1 cellular context compared by ENCODE assay signal in the genomic region with DNA sequence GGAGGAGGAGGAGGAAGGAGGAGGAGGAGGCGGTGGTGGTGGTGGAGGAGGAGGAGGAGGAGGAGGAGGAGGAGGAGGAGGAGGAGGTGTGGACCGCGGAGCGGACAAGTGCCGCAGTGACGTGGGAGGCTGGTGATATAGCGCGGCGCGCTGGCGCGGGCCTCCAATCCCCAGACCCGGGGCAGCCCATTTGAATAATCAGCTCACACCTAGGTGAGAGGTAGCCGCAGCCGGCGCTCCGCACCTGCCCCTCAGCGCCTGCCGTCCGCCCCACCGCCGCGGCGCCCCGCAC.
TF ChIP-seq lines count a peak whose summit lies in the region.

No MANE protein-coding gene starts in this region.

TF ChIP-seq in HepG2, 621 proteins besides CTCF, POLR2A, EP300 and RAD21 (continued from another document and continues in another):
- no peak for TF ChIP-seq ZBTB26 (CRISPR knock-in tag; IDR thresholded peaks at IDR 0.05; ENCODE audit: borderline replicate concordance)
- no peak for TF ChIP-seq ZNF720 (CRISPR knock-in tag; IDR thresholded peaks at IDR 0.05)
- no peak for TF ChIP-seq ATAD3A (CRISPR knock-in tag; IDR thresholded peaks at IDR 0.05)
- TF ChIP-seq ZBTB46 (CRISPR knock-in tag; IDR thresholded peaks at IDR 0.05; ENCODE audit: borderline replicate concordance): no peak
- TF ChIP-seq ZFP36L2 (CRISPR knock-in tag; IDR thresholded peaks at IDR 0.05): no peak
- TF ChIP-seq ZNF24 (IDR thresholded peaks at IDR 0.05): no peak
- peak; percentile 38; the same call in 1 of the 2 replicates for TF ChIP-seq HES4 (CRISPR knock-in tag; IDR thresholded peaks at IDR 0.05; ENCODE audit: borderline replicate concordance)
- TF ChIP-seq CC2D1A (CRISPR knock-in tag; IDR thresholded peaks at IDR 0.05): no peak
- TF ChIP-seq PRDM10 (CRISPR knock-in tag; IDR thresholded peaks at IDR 0.05; ENCODE audit: low read depth): no peak
- TF ChIP-seq, protein P1, sequence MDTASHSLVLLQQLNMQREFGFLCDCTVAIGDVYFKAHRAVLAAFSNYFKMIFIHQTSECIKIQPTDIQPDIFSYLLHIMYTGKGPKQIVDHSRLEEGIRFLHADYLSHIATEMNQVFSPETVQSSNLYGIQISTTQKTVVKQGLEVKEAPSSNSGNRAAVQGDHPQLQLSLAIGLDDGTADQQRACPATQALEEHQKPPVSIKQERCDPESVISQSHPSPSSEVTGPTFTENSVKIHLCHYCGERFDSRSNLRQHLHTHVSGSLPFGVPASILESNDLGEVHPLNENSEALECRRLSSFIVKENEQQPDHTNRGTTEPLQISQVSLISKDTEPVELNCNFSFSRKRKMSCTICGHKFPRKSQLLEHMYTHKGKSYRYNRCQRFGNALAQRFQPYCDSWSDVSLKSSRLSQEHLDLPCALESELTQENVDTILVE (CRISPR knock-in tag; IDR thresholded peaks at IDR 0.05): no peak
- TF ChIP-seq, protein P2, sequence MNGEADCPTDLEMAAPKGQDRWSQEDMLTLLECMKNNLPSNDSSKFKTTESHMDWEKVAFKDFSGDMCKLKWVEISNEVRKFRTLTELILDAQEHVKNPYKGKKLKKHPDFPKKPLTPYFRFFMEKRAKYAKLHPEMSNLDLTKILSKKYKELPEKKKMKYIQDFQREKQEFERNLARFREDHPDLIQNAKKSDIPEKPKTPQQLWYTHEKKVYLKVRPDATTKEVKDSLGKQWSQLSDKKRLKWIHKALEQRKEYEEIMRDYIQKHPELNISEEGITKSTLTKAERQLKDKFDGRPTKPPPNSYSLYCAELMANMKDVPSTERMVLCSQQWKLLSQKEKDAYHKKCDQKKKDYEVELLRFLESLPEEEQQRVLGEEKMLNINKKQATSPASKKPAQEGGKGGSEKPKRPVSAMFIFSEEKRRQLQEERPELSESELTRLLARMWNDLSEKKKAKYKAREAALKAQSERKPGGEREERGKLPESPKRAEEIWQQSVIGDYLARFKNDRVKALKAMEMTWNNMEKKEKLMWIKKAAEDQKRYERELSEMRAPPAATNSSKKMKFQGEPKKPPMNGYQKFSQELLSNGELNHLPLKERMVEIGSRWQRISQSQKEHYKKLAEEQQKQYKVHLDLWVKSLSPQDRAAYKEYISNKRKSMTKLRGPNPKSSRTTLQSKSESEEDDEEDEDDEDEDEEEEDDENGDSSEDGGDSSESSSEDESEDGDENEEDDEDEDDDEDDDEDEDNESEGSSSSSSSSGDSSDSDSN (CRISPR knock-in tag; IDR thresholded peaks at IDR 0.05): no peak
- TF ChIP-seq SRF (IDR thresholded peaks at IDR 0.05; ENCODE audit: low read depth, low read length): no peak
- TF ChIP-seq HNRNPH1 (optimal IDR thresholded peaks at IDR 0.05; ENCODE audit: low read depth, low read length): no peak
- TF ChIP-seq, protein P3, sequence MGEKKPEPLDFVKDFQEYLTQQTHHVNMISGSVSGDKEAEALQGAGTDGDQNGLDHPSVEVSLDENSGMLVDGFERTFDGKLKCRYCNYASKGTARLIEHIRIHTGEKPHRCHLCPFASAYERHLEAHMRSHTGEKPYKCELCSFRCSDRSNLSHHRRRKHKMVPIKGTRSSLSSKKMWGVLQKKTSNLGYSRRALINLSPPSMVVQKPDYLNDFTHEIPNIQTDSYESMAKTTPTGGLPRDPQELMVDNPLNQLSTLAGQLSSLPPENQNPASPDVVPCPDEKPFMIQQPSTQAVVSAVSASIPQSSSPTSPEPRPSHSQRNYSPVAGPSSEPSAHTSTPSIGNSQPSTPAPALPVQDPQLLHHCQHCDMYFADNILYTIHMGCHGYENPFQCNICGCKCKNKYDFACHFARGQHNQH (CRISPR knock-in tag; IDR thresholded peaks at IDR 0.05): no peak
- TF ChIP-seq, protein P4, sequence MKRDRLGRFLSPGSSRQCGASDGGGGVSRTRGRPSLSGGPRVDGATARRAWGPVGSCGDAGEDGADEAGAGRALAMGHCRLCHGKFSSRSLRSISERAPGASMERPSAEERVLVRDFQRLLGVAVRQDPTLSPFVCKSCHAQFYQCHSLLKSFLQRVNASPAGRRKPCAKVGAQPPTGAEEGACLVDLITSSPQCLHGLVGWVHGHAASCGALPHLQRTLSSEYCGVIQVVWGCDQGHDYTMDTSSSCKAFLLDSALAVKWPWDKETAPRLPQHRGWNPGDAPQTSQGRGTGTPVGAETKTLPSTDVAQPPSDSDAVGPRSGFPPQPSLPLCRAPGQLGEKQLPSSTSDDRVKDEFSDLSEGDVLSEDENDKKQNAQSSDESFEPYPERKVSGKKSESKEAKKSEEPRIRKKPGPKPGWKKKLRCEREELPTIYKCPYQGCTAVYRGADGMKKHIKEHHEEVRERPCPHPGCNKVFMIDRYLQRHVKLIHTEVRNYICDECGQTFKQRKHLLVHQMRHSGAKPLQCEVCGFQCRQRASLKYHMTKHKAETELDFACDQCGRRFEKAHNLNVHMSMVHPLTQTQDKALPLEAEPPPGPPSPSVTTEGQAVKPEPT (CRISPR knock-in tag; IDR thresholded peaks at IDR 0.05; ENCODE audit: low read depth): no peak
- no peak for TF ChIP-seq MAFK (conservative IDR thresholded peaks at IDR 0.05 in 1 of 2, IDR thresholded peaks at IDR 0.05 in 1 of 2; ENCODE audit: low read length in 2 of 2)
- no peak for TF ChIP-seq AFF4 (CRISPR knock-in tag; IDR thresholded peaks at IDR 0.05)
- TF ChIP-seq KAT8 (CRISPR knock-in tag; IDR thresholded peaks at IDR 0.05): no peak
- no peak for TF ChIP-seq HOXA5 (CRISPR knock-in tag; IDR thresholded peaks at IDR 0.05)
- TF ChIP-seq, protein P5, sequence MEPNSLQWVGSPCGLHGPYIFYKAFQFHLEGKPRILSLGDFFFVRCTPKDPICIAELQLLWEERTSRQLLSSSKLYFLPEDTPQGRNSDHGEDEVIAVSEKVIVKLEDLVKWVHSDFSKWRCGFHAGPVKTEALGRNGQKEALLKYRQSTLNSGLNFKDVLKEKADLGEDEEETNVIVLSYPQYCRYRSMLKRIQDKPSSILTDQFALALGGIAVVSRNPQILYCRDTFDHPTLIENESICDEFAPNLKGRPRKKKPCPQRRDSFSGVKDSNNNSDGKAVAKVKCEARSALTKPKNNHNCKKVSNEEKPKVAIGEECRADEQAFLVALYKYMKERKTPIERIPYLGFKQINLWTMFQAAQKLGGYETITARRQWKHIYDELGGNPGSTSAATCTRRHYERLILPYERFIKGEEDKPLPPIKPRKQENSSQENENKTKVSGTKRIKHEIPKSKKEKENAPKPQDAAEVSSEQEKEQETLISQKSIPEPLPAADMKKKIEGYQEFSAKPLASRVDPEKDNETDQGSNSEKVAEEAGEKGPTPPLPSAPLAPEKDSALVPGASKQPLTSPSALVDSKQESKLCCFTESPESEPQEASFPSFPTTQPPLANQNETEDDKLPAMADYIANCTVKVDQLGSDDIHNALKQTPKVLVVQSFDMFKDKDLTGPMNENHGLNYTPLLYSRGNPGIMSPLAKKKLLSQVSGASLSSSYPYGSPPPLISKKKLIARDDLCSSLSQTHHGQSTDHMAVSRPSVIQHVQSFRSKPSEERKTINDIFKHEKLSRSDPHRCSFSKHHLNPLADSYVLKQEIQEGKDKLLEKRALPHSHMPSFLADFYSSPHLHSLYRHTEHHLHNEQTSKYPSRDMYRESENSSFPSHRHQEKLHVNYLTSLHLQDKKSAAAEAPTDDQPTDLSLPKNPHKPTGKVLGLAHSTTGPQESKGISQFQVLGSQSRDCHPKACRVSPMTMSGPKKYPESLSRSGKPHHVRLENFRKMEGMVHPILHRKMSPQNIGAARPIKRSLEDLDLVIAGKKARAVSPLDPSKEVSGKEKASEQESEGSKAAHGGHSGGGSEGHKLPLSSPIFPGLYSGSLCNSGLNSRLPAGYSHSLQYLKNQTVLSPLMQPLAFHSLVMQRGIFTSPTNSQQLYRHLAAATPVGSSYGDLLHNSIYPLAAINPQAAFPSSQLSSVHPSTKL (CRISPR knock-in tag; IDR thresholded peaks at IDR 0.05): no peak
- TF ChIP-seq SIN3B (IDR thresholded peaks at IDR 0.05; ENCODE audit: low read length): no peak
- peak; percentile 8; the same call in 1 of the 2 replicates for TF ChIP-seq SNAPC2 (CRISPR knock-in tag; IDR thresholded peaks at IDR 0.05)
- TF ChIP-seq ATM (IDR thresholded peaks at IDR 0.05; ENCODE audit: borderline replicate concordance): no peak
- TF ChIP-seq GFI1 (CRISPR knock-in tag; IDR thresholded peaks at IDR 0.05; ENCODE audit: borderline replicate concordance): peak; percentile 1; the same call in 1 of the 2 replicates
- TF ChIP-seq, protein P6, sequence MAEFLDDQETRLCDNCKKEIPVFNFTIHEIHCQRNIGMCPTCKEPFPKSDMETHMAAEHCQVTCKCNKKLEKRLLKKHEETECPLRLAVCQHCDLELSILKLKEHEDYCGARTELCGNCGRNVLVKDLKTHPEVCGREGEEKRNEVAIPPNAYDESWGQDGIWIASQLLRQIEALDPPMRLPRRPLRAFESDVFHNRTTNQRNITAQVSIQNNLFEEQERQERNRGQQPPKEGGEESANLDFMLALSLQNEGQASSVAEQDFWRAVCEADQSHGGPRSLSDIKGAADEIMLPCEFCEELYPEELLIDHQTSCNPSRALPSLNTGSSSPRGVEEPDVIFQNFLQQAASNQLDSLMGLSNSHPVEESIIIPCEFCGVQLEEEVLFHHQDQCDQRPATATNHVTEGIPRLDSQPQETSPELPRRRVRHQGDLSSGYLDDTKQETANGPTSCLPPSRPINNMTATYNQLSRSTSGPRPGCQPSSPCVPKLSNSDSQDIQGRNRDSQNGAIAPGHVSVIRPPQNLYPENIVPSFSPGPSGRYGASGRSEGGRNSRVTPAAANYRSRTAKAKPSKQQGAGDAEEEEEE (CRISPR knock-in tag; IDR thresholded peaks at IDR 0.05; ENCODE audit: borderline replicate concordance): no peak
